Comparison of ENCODE assay signal across 34 cellular contexts in genomic region chr13:96899946-96900345, GRCh38.
"Had no signal": no experiment of that assay in that cellular context is flagged by ENCODE, and none has a peak within 500 bp of the region (broad histone marks: within the 10 kb centered on the region; RNA-seq: fewer than 3 reads in every experiment).

No MANE protein-coding gene starts in this region.

- H3K27ac Mint-ChIP-seq: activated B cell treated with CpG ODN at 0.5 μM for 24 hours; activated CD4-positive, alpha-beta memory T cell treated with anti-CD3 and anti-CD28 coated beads, Interleukin-2, amount 10 ng/mL, durations not matched to agents 7 days and 5 days; activated CD4-positive, alpha-beta T cell treated with anti-CD3 and anti-CD28 coated beads, Interleukin-2, amount 10 ng/mL, durations not matched to agents 7 days and 5 days; activated CD8-positive, alpha-beta memory T cell treated with anti-CD3 and anti-CD28 coated beads, Interleukin-2, amount 10 ng/mL, durations not matched to agents 7 days and 5 days; activated CD8-positive, alpha-beta T cell treated with anti-CD3 and anti-CD28 coated beads, Interleukin-2, amount 10 ng/mL, durations not matched to agents 7 days and 5 days; activated naive CD4-positive, alpha-beta T cell treated with anti-CD3 and anti-CD28 coated beads, Interleukin-2, amount 10 ng/mL, durations not matched to agents 7 days and 5 days; activated naive CD4-positive, alpha-beta T cell treated with anti-CD3 and anti-CD28 coated beads, Interleukin-2, amount 50 U/mL, for 24 hours; activated naive CD8-positive, alpha-beta T cell; activated naive CD8-positive, alpha-beta T cell treated with anti-CD3 and anti-CD28 coated beads, Interleukin-2, amount 10 ng/mL, durations not matched to agents 7 days and 5 days; activated naive CD8-positive, alpha-beta T cell treated with anti-CD3 and anti-CD28 coated beads, Interleukin-2, amount 50 U/mL, for 24 hours; activated T-cell treated with anti-CD3 and anti-CD28 coated beads, Interleukin-2, amount 50 U/mL, for 24 hours; activated T-helper 2 cell treated with anti-CD3 and anti-CD28 coated beads, Interferon-gamma antibody, Interleukin-2, Interleukin-4, amounts not matched to agents 10 μg/mL and 5 μg/mL and 100 μg/mL, durations not matched to agents 14 hours and 24 hours and 36 hours; T-helper 1 cell treated with Interleukin-12 subunit alpha and Interleukin-12 subunit beta and Interleukin-4 antibody, amounts not matched to agents 30 μg/mL and 1 μg/mL, for 36 hours; T-helper 2 cell treated with Interferon-gamma antibody and Interleukin-4, amounts not matched to agents 5 μg/mL and 100 μg/mL, for 36 hours had no signal

- H3K27me3 Mint-ChIP-seq: activated B cell treated with CpG ODN at 0.5 μM for 24 hours; activated CD4-positive, alpha-beta memory T cell treated with anti-CD3 and anti-CD28 coated beads, Interleukin-2, amount 10 ng/mL, durations not matched to agents 7 days and 5 days; activated CD4-positive, alpha-beta T cell treated with anti-CD3 and anti-CD28 coated beads, Interleukin-2, amount 10 ng/mL, durations not matched to agents 7 days and 5 days; activated CD8-positive, alpha-beta memory T cell treated with anti-CD3 and anti-CD28 coated beads, Interleukin-2, amount 10 ng/mL, durations not matched to agents 7 days and 5 days; activated naive CD4-positive, alpha-beta T cell treated with anti-CD3 and anti-CD28 coated beads, Interleukin-2, amount 10 ng/mL, durations not matched to agents 7 days and 5 days; activated naive CD4-positive, alpha-beta T cell treated with anti-CD3 and anti-CD28 coated beads, Interleukin-2, amount 50 U/mL, for 24 hours; activated naive CD8-positive, alpha-beta T cell; activated naive CD8-positive, alpha-beta T cell treated with anti-CD3 and anti-CD28 coated beads, Interleukin-2, amount 10 ng/mL, durations not matched to agents 7 days and 5 days; activated naive CD8-positive, alpha-beta T cell treated with anti-CD3 and anti-CD28 coated beads, Interleukin-2, amount 50 U/mL, for 24 hours; activated T-cell treated with anti-CD3 and anti-CD28 coated beads, Interleukin-2, amount 50 U/mL, for 24 hours; central memory CD8-positive, alpha-beta T cell had no signal

- DNase-seq: activated B cell treated with CpG ODN at 0.5 μM for 24 hours; activated CD4-positive, alpha-beta memory T cell treated with anti-CD3 and anti-CD28 coated beads, Interleukin-2, amount 10 ng/mL, durations not matched to agents 7 days and 5 days; activated CD4-positive, alpha-beta T cell treated with anti-CD3 and anti-CD28 coated beads for 48 hours; activated CD4-positive, alpha-beta T cell treated with anti-CD3 and anti-CD28 coated beads, Interleukin-2, amount 10 ng/mL, durations not matched to agents 7 days and 5 days; activated CD4-positive, alpha-beta T cell treated with anti-CD3 and anti-CD28 coated beads, Interleukin-2, amount 50 U/mL, for 48 hours; activated CD4-positive, CD25-positive, alpha-beta regulatory T cell treated with anti-CD3 and anti-CD28 coated beads, Interleukin-2, amount 50 U/mL, for 72 hours; activated CD8-positive, alpha-beta memory T cell treated with anti-CD3 and anti-CD28 coated beads for 24 hours; activated CD8-positive, alpha-beta memory T cell treated with anti-CD3 and anti-CD28 coated beads, Interleukin-2, amount 10 ng/mL, durations not matched to agents 7 days and 5 days; activated CD8-positive, alpha-beta memory T cell treated with anti-CD3 and anti-CD28 coated beads, Interleukin-2, amount 50 U/mL, for 48 hours; activated CD8-positive, alpha-beta T cell treated with anti-CD3 and anti-CD28 coated beads, Interleukin-2, amount 10 ng/mL, durations not matched to agents 7 days and 5 days; activated effector memory CD4-positive, alpha-beta T cell treated with Interleukin-2 at 50 U/mL for 16 hours; activated gamma-delta T cell; activated naive CD4-positive, alpha-beta T cell treated with anti-CD3 and anti-CD28 coated beads, Interleukin-2, amount 10 ng/mL, durations not matched to agents 7 days and 5 days; activated naive CD4-positive, alpha-beta T cell treated with Interleukin-2 at 50 U/mL for 16 hours; activated naive CD8-positive, alpha-beta T cell treated with anti-CD3 and anti-CD28 coated beads, Interleukin-2, amount 10 ng/mL, durations not matched to agents 7 days and 5 days; activated naive CD8-positive, alpha-beta T cell treated with anti-CD3 and anti-CD28 coated beads, Interleukin-2, amount 50 U/mL, for 24 hours; activated T-cell treated with anti-CD3 and anti-CD28 coated beads, Interleukin-2, amount 50 U/mL, for 24 hours; activated T-cell treated with anti-CD3 and anti-CD28 coated beads, Interleukin-2, amount 50 U/mL, for 48 hours; amygdala; anterior cingulate cortex; brain microvascular endothelial cell; cerebellar nuclear complex; T-helper 1 cell; T-helper 2 cell; T-helper 9 cell had no signal

- H3K9me3 Mint-ChIP-seq: activated CD4-positive, alpha-beta T cell treated with anti-CD3 and anti-CD28 coated beads, Interleukin-2, amount 10 ng/mL, durations not matched to agents 7 days and 5 days; activated naive CD4-positive, alpha-beta T cell treated with anti-CD3 and anti-CD28 coated beads, Interleukin-2, amount 10 ng/mL, durations not matched to agents 7 days and 5 days had no signal

- H3K4me3 Mint-ChIP-seq: activated B cell treated with CpG ODN at 0.5 μM for 24 hours; activated CD4-positive, alpha-beta memory T cell treated with anti-CD3 and anti-CD28 coated beads, Interleukin-2, amount 10 ng/mL, durations not matched to agents 7 days and 5 days; activated CD4-positive, alpha-beta T cell treated with anti-CD3 and anti-CD28 coated beads, Interleukin-2, amount 10 ng/mL, durations not matched to agents 7 days and 5 days; activated CD8-positive, alpha-beta memory T cell treated with anti-CD3 and anti-CD28 coated beads, Interleukin-2, amount 10 ng/mL, durations not matched to agents 7 days and 5 days; activated CD8-positive, alpha-beta T cell treated with anti-CD3 and anti-CD28 coated beads, Interleukin-2, amount 10 ng/mL, durations not matched to agents 7 days and 5 days; activated naive CD4-positive, alpha-beta T cell treated with anti-CD3 and anti-CD28 coated beads, Interleukin-2, amount 10 ng/mL, durations not matched to agents 7 days and 5 days; activated naive CD4-positive, alpha-beta T cell treated with anti-CD3 and anti-CD28 coated beads, Interleukin-2, amount 50 U/mL, for 24 hours; activated naive CD8-positive, alpha-beta T cell; activated naive CD8-positive, alpha-beta T cell treated with anti-CD3 and anti-CD28 coated beads, Interleukin-2, amount 10 ng/mL, durations not matched to agents 7 days and 5 days; activated naive CD8-positive, alpha-beta T cell treated with anti-CD3 and anti-CD28 coated beads, Interleukin-2, amount 50 U/mL, for 24 hours; activated T-cell treated with anti-CD3 and anti-CD28 coated beads, Interleukin-2, amount 50 U/mL, for 24 hours; central memory CD8-positive, alpha-beta T cell; T-helper 1 cell treated with Interleukin-12 subunit alpha and Interleukin-12 subunit beta and Interleukin-4 antibody, amounts not matched to agents 30 μg/mL and 1 μg/mL, for 36 hours; T-helper 2 cell treated with Interferon-gamma antibody and Interleukin-4, amounts not matched to agents 5 μg/mL and 100 μg/mL, for 36 hours had no signal

- H3K27me3 ChIP-seq: brain microvascular endothelial cell, breast epithelium had no signal

- H3K4me1 Mint-ChIP-seq: activated B cell treated with CpG ODN at 0.5 μM for 24 hours; activated CD4-positive, alpha-beta memory T cell treated with anti-CD3 and anti-CD28 coated beads, Interleukin-2, amount 10 ng/mL, durations not matched to agents 7 days and 5 days; activated CD4-positive, alpha-beta T cell treated with anti-CD3 and anti-CD28 coated beads, Interleukin-2, amount 10 ng/mL, durations not matched to agents 7 days and 5 days; activated CD8-positive, alpha-beta memory T cell treated with anti-CD3 and anti-CD28 coated beads, Interleukin-2, amount 10 ng/mL, durations not matched to agents 7 days and 5 days; activated naive CD4-positive, alpha-beta T cell treated with anti-CD3 and anti-CD28 coated beads, Interleukin-2, amount 10 ng/mL, durations not matched to agents 7 days and 5 days; activated naive CD4-positive, alpha-beta T cell treated with anti-CD3 and anti-CD28 coated beads, Interleukin-2, amount 50 U/mL, for 24 hours; activated naive CD8-positive, alpha-beta T cell treated with anti-CD3 and anti-CD28 coated beads, Interleukin-2, amount 10 ng/mL, durations not matched to agents 7 days and 5 days; activated naive CD8-positive, alpha-beta T cell treated with anti-CD3 and anti-CD28 coated beads, Interleukin-2, amount 50 U/mL, for 24 hours; central memory CD8-positive, alpha-beta T cell had no signal

- H3K4me3 ChIP-seq: ascending aorta, breast epithelium had no signal

- H3K36me3 ChIP-seq: ascending aorta, brain microvascular endothelial cell, breast epithelium had no signal

- H3K36me3 Mint-ChIP-seq: activated CD8-positive, alpha-beta memory T cell treated with anti-CD3 and anti-CD28 coated beads, Interleukin-2, amount 10 ng/mL, durations not matched to agents 7 days and 5 days; activated naive CD4-positive, alpha-beta T cell treated with anti-CD3 and anti-CD28 coated beads, Interleukin-2, amount 10 ng/mL, durations not matched to agents 7 days and 5 days; activated naive CD4-positive, alpha-beta T cell treated with anti-CD3 and anti-CD28 coated beads, Interleukin-2, amount 50 U/mL, for 24 hours; activated naive CD8-positive, alpha-beta T cell; activated naive CD8-positive, alpha-beta T cell treated with anti-CD3 and anti-CD28 coated beads, Interleukin-2, amount 10 ng/mL, durations not matched to agents 7 days and 5 days had no signal

- H3K9me3 ChIP-seq: ascending aorta, breast epithelium had no signal

- H3K27ac ChIP-seq: ascending aorta, brain microvascular endothelial cell, breast epithelium, VCaP had no signal

- H3K4me1 ChIP-seq: ascending aorta, breast epithelium had no signal

- ATAC-seq: activated CD8-positive, alpha-beta memory T cell treated with anti-CD3 and anti-CD28 coated beads, Interleukin-2, amount 10 ng/mL, durations not matched to agents 7 days and 5 days; activated CD8-positive, alpha-beta T cell treated with anti-CD3 and anti-CD28 coated beads, Interleukin-2, amount 10 ng/mL, durations not matched to agents 7 days and 5 days; activated naive CD8-positive, alpha-beta T cell treated with anti-CD3 and anti-CD28 coated beads, Interleukin-2, amount 50 U/mL, for 24 hours had no signal
